In genomic region chr1:147083919-147084272, GRCh38 we compare ENCODE assay signal across 9 cellular contexts.
DNase-seq lines count a peak whose midpoint lies in the region; ATAC-seq and TF ChIP-seq lines count a peak whose summit lies in the region.
"Had no signal": no experiment of that assay in that cellular context is flagged by ENCODE, and none has a peak within 500 bp of the region (broad histone marks: within the 10 kb centered on the region; RNA-seq: fewer than 3 reads in every experiment).

No MANE protein-coding gene starts in this region.

- no peak overlapping the region for H4K8ac ChIP-seq in neuronal stem cell (ENCODE audit: low read depth, low read length)

- H3K23ac ChIP-seq in neuronal stem cell (ENCODE audit: low read depth, low read length, poor library complexity), result no peak overlapping the region

- H3K14ac ChIP-seq in neuronal stem cell (ENCODE audit: low read length), result no peak overlapping the region

- H3K36me3 ChIP-seq in CD8-positive, alpha-beta memory T cell (ENCODE audit: insufficient read depth, low read length), result no peaks in the 10 kb centered on the region
- no peaks in the 10 kb centered on the region for H3K36me3 ChIP-seq in neuronal stem cell (replicated peaks in 1 of 2; ENCODE audit: control insufficient read depth in 2 of 2, insufficient read depth in 2 of 2, low read length in 2 of 2)

- WGBS in neuronal stem cell (ENCODE audit: extremely low coverage in 2 of 2, insufficient read length in 2 of 2, insufficient replicate concordance in 1 of 2), 2 donors, result no CpG with 5 or more reads among the region's 18 CpGs

- no peak overlapping the region for H2AK5ac ChIP-seq in neuronal stem cell (ENCODE audit: low read depth, low read length)

- TF ChIP-seq CTCF in LNCaP clone FGC (IDR thresholded peaks at IDR 0.05; ENCODE audit: control insufficient read depth, extremely low read depth, insufficient read depth), result no peak

- no peak overlapping the region for H2BK12ac ChIP-seq in neuronal stem cell (ENCODE audit: low read length)

- no peaks in the 10 kb centered on the region for H3K79me1 ChIP-seq in neuronal stem cell (ENCODE audit: low read depth, low read length)

- H3K9ac ChIP-seq in neuronal stem cell (ENCODE audit: low read depth, low read length, poor library complexity), result no peak overlapping the region

- peaks cover 27% of the 10 kb centered on the region for H3K4me1 ChIP-seq in CD8-positive, alpha-beta memory T cell (ENCODE audit: insufficient read depth, low read length)
- H3K4me1 ChIP-seq in neuronal stem cell (ENCODE audit: control insufficient read depth in 2 of 2, insufficient read depth in 1 of 2, low read depth in 1 of 2, low read length in 2 of 2), result peaks cover 0 to 17% of the 10 kb centered on the region in 2 donors

- H2AFZ ChIP-seq in neuronal stem cell (ENCODE audit: low read length), result peak overlapping the region; percentile 98

- no peak overlapping the region for H3K18ac ChIP-seq in neuronal stem cell (ENCODE audit: low read length)

- no peak overlapping the region for H4K91ac ChIP-seq in neuronal stem cell (ENCODE audit: low read depth, low read length, poor library complexity)

- H3K27me3 Mint-ChIP-seq in CD8-positive, alpha-beta memory T cell, result peaks cover 60 to 61% of the 10 kb centered on the region in 2 donors
- H3K27me3 Mint-ChIP-seq in effector memory CD8-positive, alpha-beta T cell, result peaks cover 43 to 47% of the 10 kb centered on the region in 2 donors

- POLR2A ChIA-PET in CD8-positive, alpha-beta memory T cell (lab: Charles Lee), result interaction anchor here (0.6 to 0.7 kb wide), 2 partner anchors 77 to 175 kb away, joined by 4 read pairs; no protein-coding TSS in a partner anchor

- H2BK15ac ChIP-seq in neuronal stem cell (ENCODE audit: low read length), result no peak overlapping the region

- peaks cover 0 to 21% (median 11%) of the 10 kb centered on the region in 5 donors for H3K9me3 Mint-ChIP-seq in CD8-positive, alpha-beta memory T cell
- no peaks in the 10 kb centered on the region for H3K9me3 Mint-ChIP-seq in effector memory CD8-positive, alpha-beta T cell

- no peak overlapping the region for H3K4ac ChIP-seq in neuronal stem cell (ENCODE audit: low read length)

- no peak for ATAC-seq in effector memory CD8-positive, alpha-beta T cell (replicated peaks)
- ATAC-seq in HG03039 (IDR thresholded peaks at IDR 0.05; ENCODE audit: unreplicated experiment), result no peak

- no peak overlapping the region for H2BK120ac ChIP-seq in neuronal stem cell (ENCODE audit: low read depth, low read length)

- H3K4me3 ChIP-seq in CD8-positive, alpha-beta memory T cell (ENCODE audit: low read length), result peak overlapping the region; percentile 79
- H3K4me3 ChIP-seq in LNCaP clone FGC (ENCODE audit: low read depth, low read length) (peak overlapping the region; percentile 60), neuronal stem cell (ENCODE audit: low read length in 2 of 2) (peak overlapping the region in 1 of 2 donors; percentile 68)

- peak overlapping the region; percentile 91 to 98 (median 96) for H3K4me3 Mint-ChIP-seq in CD8-positive, alpha-beta memory T cell
- H3K4me3 Mint-ChIP-seq in effector memory CD8-positive, alpha-beta T cell, result peak overlapping the region; percentile 90 to 96

- H3K27me3 ChIP-seq in CD8-positive, alpha-beta memory T cell (ENCODE audit: insufficient read depth, low read length, poor library complexity, severe bottlenecking), result peaks cover 34% of the 10 kb centered on the region
- H3K27me3 ChIP-seq in neuronal stem cell (ENCODE audit: control insufficient read depth in 3 of 3, insufficient read depth in 3 of 3, low read depth in 1 of 3, low read length in 3 of 3), result peaks cover 22 to 39% (median 37%) of the 10 kb centered on the region in 3 experiments

- no peaks in the 10 kb centered on the region for H3K9me3 ChIP-seq in CD8-positive, alpha-beta memory T cell (ENCODE audit: low read length)
- H3K9me3 ChIP-seq in neuronal stem cell (replicated peaks in 1 of 2; ENCODE audit: control insufficient read depth in 2 of 2, insufficient read depth in 1 of 2, low read depth in 1 of 2, low read length in 2 of 2), result peaks cover 2 to 6% of the 10 kb centered on the region in 2 donors

- peak overlapping the region; percentile 81 for H3K4me2 ChIP-seq in neuronal stem cell (ENCODE audit: insufficient read depth, low read length, poor library complexity, severe bottlenecking)

- H3K36me3 Mint-ChIP-seq in CD8-positive, alpha-beta memory T cell, result peaks cover 0 to 9% (median 2%) of the 10 kb centered on the region in 3 donors
- peaks cover 14% of the 10 kb centered on the region for H3K36me3 Mint-ChIP-seq in effector memory CD8-positive, alpha-beta T cell (ENCODE audit: insufficient read depth)

- H3K4me1 Mint-ChIP-seq in CD8-positive, alpha-beta memory T cell, result peaks cover 30 to 47% (median 39%) of the 10 kb centered on the region in 3 donors
- peaks cover 18 to 29% of the 10 kb centered on the region in 2 donors for H3K4me1 Mint-ChIP-seq in effector memory CD8-positive, alpha-beta T cell (ENCODE audit: low read depth in 2 of 2)

- DNase-seq in CD8-positive, alpha-beta memory T cell, result no peak
- DNase-seq in LNCaP clone FGC (ENCODE audit: low read depth) (no peak), neuronal stem cell (ENCODE audit: low spot score) (no peak), germinal center (ENCODE audit: low spot score) (no peak), SKM-1 treated with dmso at 0.1 percent for 144 hours (lab: John Stamatoyannopoulos, UW; ENCODE audit: unreplicated experiment) (no peak), GOT3 (lab: John Stamatoyannopoulos, UW) (no peak)
- DNase-seq in effector memory CD8-positive, alpha-beta T cell, result no peak

- H2BK5ac ChIP-seq in neuronal stem cell (ENCODE audit: low read length), result no peak overlapping the region

- H3K27ac Mint-ChIP-seq in CD8-positive, alpha-beta memory T cell, result peak overlapping the region; percentile 27 to 100 (median 99)
- H3K27ac Mint-ChIP-seq in effector memory CD8-positive, alpha-beta T cell, result peak overlapping the region; percentile 99 to 100

- peak overlapping the region; percentile 92 for H3K27ac ChIP-seq in CD8-positive, alpha-beta memory T cell (ENCODE audit: low read depth, low read length)
- H3K27ac ChIP-seq in neuronal stem cell (replicated peaks; ENCODE audit: low read length), result no peak overlapping the region
- H3K27ac ChIP-seq: VCaP had no signal

- CTCF ChIA-PET in CD8-positive, alpha-beta memory T cell (lab: Charles Lee), result interaction anchor here (0.9 to 1.3 kb wide), 2 partner anchors 9 to 158 kb away, joined by 3 to 5 read pairs; partner anchors contain the start of gene CHD1L
